ENCODE assay signal across 19 cellular contexts in the genomic region with DNA sequence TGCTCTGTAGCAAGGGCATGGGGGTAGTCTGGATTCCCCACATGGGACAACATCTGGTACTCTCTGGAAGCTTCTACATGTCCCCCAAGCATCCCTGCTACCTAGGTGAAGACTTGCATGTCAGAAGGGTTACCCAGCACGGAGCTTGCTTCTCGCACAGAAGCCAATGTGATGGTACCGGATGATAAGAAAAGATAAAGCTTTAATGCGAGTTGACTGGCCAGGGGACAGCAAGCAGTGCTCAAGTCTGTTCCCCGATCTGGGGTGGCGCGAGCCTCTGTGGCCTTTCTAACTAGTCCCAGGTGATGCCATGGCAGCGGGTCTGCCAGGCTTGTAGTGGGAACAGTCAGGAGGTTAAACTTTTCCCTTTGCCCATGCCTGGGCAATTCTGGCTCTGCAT.
DNase-seq lines count a peak whose midpoint lies in the region; ATAC-seq and TF ChIP-seq lines count a peak whose summit lies in the region.
"Had no signal": no experiment of that assay in that cellular context is flagged by ENCODE, and none has a peak within 500 bp of the region (broad histone marks: within the 10 kb centered on the region; RNA-seq: fewer than 3 reads in every experiment).

No MANE protein-coding gene starts in this region.

- no peaks in the 10 kb centered on the region for H3K36me3 ChIP-seq in SK-N-SH (replicated peaks in 1 of 2; ENCODE audit: control insufficient read depth in 1 of 2, insufficient read depth in 2 of 2, low read length in 1 of 2)
- H3K36me3 ChIP-seq in mesendoderm (ENCODE audit: control insufficient read depth, insufficient read depth, low read length) = no peaks in the 10 kb centered on the region
- H3K36me3 ChIP-seq: BLaER1 treated with 17β-estradiol and CSF1 and Interleukin-3, amounts not matched to agents 10 nM and 100 nM; HAP-1 had no signal

- no peak overlapping the region for H3K18ac ChIP-seq in mesendoderm (ENCODE audit: low read length)

- H3K27ac ChIP-seq in SK-N-SH (ENCODE audit: low read depth in 2 of 2, low read length in 1 of 2) (no peak overlapping the region), mesendoderm (ENCODE audit: low read depth, low read length) (no peak overlapping the region)
- H3K27ac ChIP-seq: 22Rv1; BLaER1 treated with 17β-estradiol and CSF1 and Interleukin-3, amounts not matched to agents 10 nM and 100 nM had no signal

- CTCF ChIA-PET in SK-N-SH (lab: Yijun Ruan, JAX) = interaction anchor here (1.9 to 4.4 kb wide), 4 partner anchors 57 to 322 kb away, joined by 6 to 38 read pairs (median 12); no protein-coding TSS in a partner anchor

- no peak overlapping the region for H2BK5ac ChIP-seq in mesendoderm (ENCODE audit: low read length)

- no peak overlapping the region for H3K4me2 ChIP-seq in SK-N-SH
- no peak overlapping the region for H3K4me2 ChIP-seq in mesendoderm (ENCODE audit: low read length)
- H3K4me2 ChIP-seq: BLaER1 treated with 17β-estradiol and CSF1 and Interleukin-3, amounts not matched to agents 10 nM and 100 nM; GM23338 had no signal

- ATAC-seq in SK-N-SH treated with all-trans-retinoic acid at 6 μM for 48 hours (no peak), GM18517 (IDR thresholded peaks at IDR 0.05; ENCODE audit: unreplicated experiment) (no peak)
- ATAC-seq: GM12878, GM23338 had no signal

- H3K56ac ChIP-seq in mesendoderm (ENCODE audit: low read length) = peak overlapping the region; percentile 44

- TF ChIP-seq CTCF in SK-N-SH (IDR thresholded peaks at IDR 0.05) = no peak

- H3K4ac ChIP-seq in mesendoderm (ENCODE audit: low read depth, low read length) = no peak overlapping the region

- H3K79me1 ChIP-seq in mesendoderm (ENCODE audit: low read length) = no peaks in the 10 kb centered on the region

- no peak overlapping the region for H4K5ac ChIP-seq in mesendoderm (ENCODE audit: low read length)

- H3K79me2 ChIP-seq in SK-N-SH (ENCODE audit: insufficient read depth) (no peaks in the 10 kb centered on the region), mesendoderm (ENCODE audit: control insufficient read depth, insufficient read depth, low read length) (no peaks in the 10 kb centered on the region)

- no peaks in the 10 kb centered on the region for H3K9me2 ChIP-seq in SK-N-SH

- no peaks in the 10 kb centered on the region for H3K9me3 ChIP-seq in SK-N-SH
- H3K9me3 ChIP-seq: BLaER1 treated with 17β-estradiol and CSF1 and Interleukin-3, amounts not matched to agents 10 nM and 100 nM; HAP-1 had no signal

- H3K4me3 ChIP-seq in SK-N-SH (ENCODE audit: low read depth in 2 of 2, low read length in 1 of 2) = no peak overlapping the region
- no peak overlapping the region for H3K4me3 ChIP-seq in mesendoderm (ENCODE audit: low read length)
- H3K4me3 ChIP-seq: BLaER1 treated with 17β-estradiol and CSF1 and Interleukin-3, amounts not matched to agents 10 nM and 100 nM; GM12878; GM23338; HAP-1 had no signal

- no peak overlapping the region for H2AFZ ChIP-seq in SK-N-SH (ENCODE audit: low read depth)
- H2AFZ ChIP-seq: GM23338 had no signal

- H3K23ac ChIP-seq in mesendoderm (ENCODE audit: low read length) = no peak overlapping the region

- peak in 1 of 2 experiments; percentile 62; a peak in 1 of 4 replicates for TF ChIP-seq EP300 in SK-N-SH (IDR thresholded peaks at IDR 0.05; ENCODE audit: borderline replicate concordance in 1 of 2, low read depth in 1 of 2, low read length in 1 of 2)

- no peak overlapping the region for H3K9ac ChIP-seq in SK-N-SH
- H3K9ac ChIP-seq in mesendoderm (ENCODE audit: low read length) = no peak overlapping the region
- H3K9ac ChIP-seq: BLaER1 treated with 17β-estradiol and CSF1 and Interleukin-3, amounts not matched to agents 10 nM and 100 nM had no signal

- H4K8ac ChIP-seq in mesendoderm (ENCODE audit: low read depth, low read length) = no peak overlapping the region

- H3K4me1 ChIP-seq in SK-N-SH (ENCODE audit: control insufficient read depth in 1 of 2, insufficient read depth in 2 of 2, low read depth in 1 of 2, low read length in 1 of 2) (peaks cover under 1 to 21% of the 10 kb centered on the region in 2 experiments; a peak in 2 of 4 replicates), mesendoderm (ENCODE audit: control insufficient read depth, low read depth, low read length) (peaks cover 12% of the 10 kb centered on the region)
- H3K4me1 ChIP-seq: HAP-1 had no signal

- no peaks in the 10 kb centered on the region for H4K20me1 ChIP-seq in SK-N-SH (ENCODE audit: insufficient read depth)

- H2BK15ac ChIP-seq in mesendoderm (replicated peaks; ENCODE audit: low read depth) = no peak overlapping the region

- H3K27me3 ChIP-seq in SK-N-SH (ENCODE audit: insufficient read depth) (no peaks in the 10 kb centered on the region), mesendoderm (ENCODE audit: insufficient read depth, low read length, poor library complexity) (no peaks in the 10 kb centered on the region)
- H3K27me3 ChIP-seq: BLaER1 treated with 17β-estradiol and CSF1 and Interleukin-3, amounts not matched to agents 10 nM and 100 nM had no signal

- POLR2A ChIA-PET in SK-N-SH (lab: Yijun Ruan, JAX) = no interaction called here

- DNase-seq in SK-N-SH (peak; percentile 43), mesendoderm (peak; percentile 49), posterior vena cava (ENCODE audit: low spot score) (peak; percentile 76), NCI-H748 (lab: John Stamatoyannopoulos, UW; ENCODE audit: unreplicated experiment) (no peak), UCSD-AML1 (lab: John Stamatoyannopoulos, UW; ENCODE audit: unreplicated experiment) (no peak), NCI-H1930 (lab: John Stamatoyannopoulos, UW) (no peak)
- DNase-seq: CD4-positive, alpha-beta T cell; DMS 273 treated with DMSO at 0.1 percent for 48 hours; DMS79; EL; GDM1; HFFc6 had no signal

- H3F3A ChIP-seq in SK-N-SH (replicated peaks; ENCODE audit: insufficient read depth) = no peaks in the 10 kb centered on the region

- no peak overlapping the region for H2AK5ac ChIP-seq in mesendoderm (ENCODE audit: low read length)

- H2BK120ac ChIP-seq in mesendoderm (ENCODE audit: low read depth, low read length) = no peak overlapping the region

- TF ChIP-seq RAD21 in SK-N-SH (IDR thresholded peaks at IDR 0.05; ENCODE audit: low read length) = 0 out of 2 replicates have a peak, but pooled peaks have one; percentile 16

- WGBS in SK-N-SH (ENCODE audit: low lambda C conversion rate) = 73% methylated on average over 7 of the region's 8 CpGs
- no CpG with 5 or more reads among the region's 8 CpGs for WGBS in mesendoderm (ENCODE audit: extremely low coverage, insufficient coverage, low lambda C conversion rate)

- intact Hi-C loops in posterior vena cava (cut with DNase I) = loop anchor here (5.0 to 10.0 kb wide), 3 partner anchors 50 to 252 kb away; no protein-coding TSS in a partner anchor

TF ChIP-seq in SK-N-SH, 30 proteins besides CTCF, POLR2A, EP300 and RAD21:
- TF ChIP-seq GABPA (IDR thresholded peaks at IDR 0.05; ENCODE audit: low read depth) (no peak), CHD2 (IDR thresholded peaks at IDR 0.05; ENCODE audit: low read length, partially characterized antibody) (peak; percentile 45), RCOR1 (IDR thresholded peaks at IDR 0.05; ENCODE audit: low read length) (peak; percentile 54; the same call in 1 of the 2 replicates), GATA2 (CRISPR knock-in tag; IDR thresholded peaks at IDR 0.05) (peak; percentile 91), MXI1 (IDR thresholded peaks at IDR 0.05; ENCODE audit: low read depth, low read length) (peak; percentile 46; the same call in 1 of the 2 replicates)
TF ChIP-seq in SK-N-SH: peak in this region for 4.

TF ChIP-seq in SK-N-SH treated with all-trans-retinoic acid at 6 μM for 48 hours, 23 proteins besides CTCF, POLR2A, EP300 and RAD21:
- TF ChIP-seq CSRNP3 (CRISPR knock-in tag; IDR thresholded peaks at IDR 0.05) = no peak
- TF ChIP-seq ZNF8 (CRISPR knock-in tag; IDR thresholded peaks at IDR 0.05) = no peak
- no peak for TF ChIP-seq CREB5 (CRISPR knock-in tag; IDR thresholded peaks at IDR 0.05; ENCODE audit: low read depth)
- no peak for TF ChIP-seq TCF4 (CRISPR knock-in tag; IDR thresholded peaks at IDR 0.05; ENCODE audit: borderline replicate concordance)
- no peak for TF ChIP-seq PPARA (CRISPR knock-in tag; IDR thresholded peaks at IDR 0.05; ENCODE audit: borderline replicate concordance)
- no peak for TF ChIP-seq ZNF70 (CRISPR knock-in tag; IDR thresholded peaks at IDR 0.05)
TF ChIP-seq in SK-N-SH treated with all-trans-retinoic acid at 6 μM for 48 hours: peak in this region for 0.

Comparison
In these comparisons a context has a peak if more than half of its experiments do, and no peak if none do; other contexts are left out.
1. DNase-seq: peak in SK-N-SH (single experiment), mesendoderm (single experiment) and posterior vena cava (single experiment); none in NCI-H748 (single experiment), UCSD-AML1 (single experiment) and NCI-H1930 (0 of 2).